12 cellular contexts compared by ENCODE assay signal in the genomic region with DNA sequence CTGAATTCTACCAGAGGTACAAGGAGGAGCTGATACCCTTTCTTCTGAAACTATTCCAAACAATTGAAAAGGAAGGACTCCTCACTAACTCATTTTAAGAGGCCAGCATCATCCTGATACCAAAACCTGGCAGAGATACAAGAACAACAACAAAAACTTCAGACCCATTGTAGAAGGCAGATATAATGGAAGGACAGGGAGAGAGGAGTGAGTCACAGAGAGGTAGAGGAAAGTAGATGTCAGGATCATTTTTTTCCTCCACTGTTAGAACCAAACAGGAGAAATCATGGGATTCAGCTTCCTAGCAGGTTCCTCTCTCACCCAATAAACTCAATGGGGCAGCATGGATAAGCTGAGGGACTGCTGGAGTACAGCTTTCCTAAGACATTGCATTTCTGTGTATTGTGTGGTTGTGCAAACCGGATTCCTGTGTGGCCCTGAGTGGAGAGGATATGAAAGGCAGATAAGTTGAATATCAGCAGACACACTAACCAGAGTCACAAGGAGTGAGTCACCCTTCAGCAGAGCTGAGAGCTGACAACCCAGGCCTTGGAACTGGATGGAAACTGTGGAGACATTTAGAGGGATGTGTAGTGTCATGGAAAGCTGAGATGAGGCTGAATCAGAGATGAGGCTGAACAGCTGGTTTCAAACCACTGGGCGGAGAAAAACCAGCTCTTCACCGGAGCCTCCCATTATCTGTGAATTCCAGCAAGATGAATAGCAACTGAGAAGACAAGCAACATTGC.
A peak's percentile ranks its signal among the peaks of the same experiment; 100 is the strongest.
DNase-seq lines count a peak whose midpoint lies in the region; ATAC-seq and TF ChIP-seq lines count a peak whose summit lies in the region.
"Had no signal": no experiment of that assay in that cellular context is flagged by ENCODE, and none has a peak within 500 bp of the region (broad histone marks: within the 10 kb centered on the region; RNA-seq: fewer than 3 reads in every experiment).

No MANE protein-coding gene starts in this region.

- H3K79me2 ChIP-seq in fibroblast of lung (ENCODE audit: control insufficient read depth, insufficient read depth, low read length) = no peaks in the 10 kb centered on the region

- peak; percentile 31 to 47 for DNase-seq in Caco-2
- peak; percentile 99 for DNase-seq in RPMI7951 (ENCODE audit: low read depth)
- DNase-seq in fibroblast of lung (ENCODE audit: low read depth in 2 of 2) = peak; percentile 97 to 99
- DNase-seq in neural crest cell (ENCODE audit: low read depth, low spot score) = no peak
- DNase-seq in activated CD4-positive, alpha-beta T cell treated with anti-CD3 and anti-CD28 coated beads, Interleukin-2, amount 10 ng/mL, durations not matched to agents 24 days and 14 days = no peak
- DNase-seq in posterior cingulate gyrus = no peak
- DNase-seq in NCI-H510A (lab: John Stamatoyannopoulos, UW) = no peak
- DNase-seq: immature natural killer cell, KG1, SHP77 had no signal

- H3K4me3 Mint-ChIP-seq in Caco-2 (ENCODE audit: unreplicated experiment) (no peak overlapping the region), neural crest cell (no peak overlapping the region)
- no peak overlapping the region for H3K4me3 Mint-ChIP-seq in activated CD4-positive, alpha-beta T cell treated with anti-CD3 and anti-CD28 coated beads, Interleukin-2, amount 10 ng/mL, durations not matched to agents 24 days and 14 days
- H3K4me3 Mint-ChIP-seq: immature natural killer cell had no signal

- BruUV-seq in Caco-2 (replicated peaks; lab: Mats Ljungman, UMichigan) = no TSS peak

- peak overlapping the region; percentile 64 for H3K27ac Mint-ChIP-seq in Caco-2 (ENCODE audit: unreplicated experiment)
- H3K27ac Mint-ChIP-seq in neural crest cell (ENCODE audit: unreplicated experiment) = peak overlapping the region; percentile 14
- H3K27ac Mint-ChIP-seq in activated CD4-positive, alpha-beta T cell treated with anti-CD3 and anti-CD28 coated beads, Interleukin-2, amount 10 ng/mL, durations not matched to agents 24 days and 14 days = no peak overlapping the region
- H3K27ac Mint-ChIP-seq: activated T-helper 2 cell treated with anti-CD3 and anti-CD28 coated beads, Interferon-gamma antibody, Interleukin-2, Interleukin-4, amounts not matched to agents 10 μg/mL and 5 μg/mL and 100 μg/mL, durations not matched to agents 14 hours and 24 hours and 36 hours; immature natural killer cell had no signal

- H2AFZ ChIP-seq in fibroblast of lung (ENCODE audit: low read length) = peak overlapping the region; percentile 38

- no peak overlapping the region for H3K9ac ChIP-seq in fibroblast of lung (ENCODE audit: insufficient read depth, low read length)

- no peak overlapping the region for H3K4me3 ChIP-seq in Caco-2 (ENCODE audit: low read depth, low read length)
- H3K4me3 ChIP-seq in fibroblast of lung (replicated peaks in 1 of 4; ENCODE audit: control extremely low read depth in 1 of 4, insufficient read depth in 1 of 4, low read depth in 3 of 4, low read length in 4 of 4) = no peak overlapping the region

- H4K20me1 ChIP-seq in fibroblast of lung (ENCODE audit: control insufficient read depth, extremely low read depth, insufficient read depth, low read length) = no peaks in the 10 kb centered on the region

- intact Hi-C loops in Caco-2 (cut with micrococcal nuclease; ENCODE audit: unreplicated experiment) (no loop called here), posterior cingulate gyrus (cut with DNase I) (no loop called here)
- intact Hi-C loops in activated CD4-positive, alpha-beta T cell treated with anti-CD3 and anti-CD28 coated beads, Interleukin-2, amount 10 ng/mL, durations not matched to agents 24 days and 14 days (cut with micrococcal nuclease) = no loop called here

- H3K9me3 Mint-ChIP-seq in Caco-2 (ENCODE audit: unreplicated experiment) (no peaks in the 10 kb centered on the region), neural crest cell (peaks cover 7% of the 10 kb centered on the region)
- no peaks in the 10 kb centered on the region for H3K9me3 Mint-ChIP-seq in activated CD4-positive, alpha-beta T cell treated with anti-CD3 and anti-CD28 coated beads, Interleukin-2, amount 10 ng/mL, durations not matched to agents 24 days and 14 days
- H3K9me3 Mint-ChIP-seq: activated T-helper 2 cell treated with anti-CD3 and anti-CD28 coated beads, Interferon-gamma antibody, Interleukin-2, Interleukin-4, amounts not matched to agents 10 μg/mL and 5 μg/mL and 100 μg/mL, durations not matched to agents 14 hours and 24 hours and 36 hours had no signal

- POLR2A ChIA-PET in Caco-2 (lab: Charles Lee) = no interaction called here

- TF ChIP-seq CTCF in Caco-2 (IDR thresholded peaks at IDR 0.05; ENCODE audit: insufficient read depth in 1 of 2, low read depth in 1 of 2, low read length in 1 of 2, severe bottlenecking in 1 of 2, unreplicated experiment in 1 of 2) (no peak), fibroblast of lung (conservative IDR thresholded peaks at IDR 0.05 in 1 of 2, IDR thresholded peaks at IDR 0.05 in 1 of 2; ENCODE audit: low read depth in 1 of 2, low read length in 2 of 2) (no peak), neural crest cell (conservative IDR thresholded peaks at IDR 0.05) (no peak)

- peak overlapping the region; percentile 28 for H3K4me2 ChIP-seq in fibroblast of lung (ENCODE audit: extremely low read depth, insufficient read depth, low read length)

- ATAC-seq in GM19452 (IDR thresholded peaks at IDR 0.05; ENCODE audit: unreplicated experiment) = no peak

- no peaks in the 10 kb centered on the region for H3K27me3 ChIP-seq in Caco-2 (replicated peaks; ENCODE audit: control insufficient read depth, insufficient read depth, low read length)
- no peaks in the 10 kb centered on the region for H3K27me3 ChIP-seq in fibroblast of lung (ENCODE audit: control insufficient read depth, insufficient read depth, low read length)

- H3K36me3 ChIP-seq in Caco-2 (ENCODE audit: control insufficient read depth, insufficient read depth, low read length) = no peaks in the 10 kb centered on the region
- H3K36me3 ChIP-seq in fibroblast of lung (ENCODE audit: control insufficient read depth, insufficient read depth, low read length) = no peaks in the 10 kb centered on the region

- no peaks in the 10 kb centered on the region for H3K36me3 Mint-ChIP-seq in Caco-2 (ENCODE audit: insufficient read depth, unreplicated experiment)
- H3K36me3 Mint-ChIP-seq in neural crest cell (ENCODE audit: low read depth) = peaks cover 5% of the 10 kb centered on the region
- no peaks in the 10 kb centered on the region for H3K36me3 Mint-ChIP-seq in activated CD4-positive, alpha-beta T cell treated with anti-CD3 and anti-CD28 coated beads, Interleukin-2, amount 10 ng/mL, durations not matched to agents 24 days and 14 days (ENCODE audit: low read depth)

- peaks cover 34% of the 10 kb centered on the region for H3K4me1 Mint-ChIP-seq in Caco-2 (ENCODE audit: low read depth, unreplicated experiment)
- no peaks in the 10 kb centered on the region for H3K4me1 Mint-ChIP-seq in neural crest cell
- H3K4me1 Mint-ChIP-seq in activated CD4-positive, alpha-beta T cell treated with anti-CD3 and anti-CD28 coated beads, Interleukin-2, amount 10 ng/mL, durations not matched to agents 24 days and 14 days = no peaks in the 10 kb centered on the region
- H3K4me1 Mint-ChIP-seq: immature natural killer cell had no signal

- peak overlapping the region; percentile 79 for H3K27ac ChIP-seq in fibroblast of lung (ENCODE audit: insufficient read depth, low read length)

- peaks cover 18% of the 10 kb centered on the region; the same call in 1 of the 2 replicates for H3K9me3 ChIP-seq in Caco-2
- no peaks in the 10 kb centered on the region for H3K9me3 ChIP-seq in fibroblast of lung (ENCODE audit: control insufficient read depth, insufficient read depth, low read depth, low read length)

- H3K27me3 Mint-ChIP-seq in Caco-2 (ENCODE audit: insufficient read depth, unreplicated experiment) (no peaks in the 10 kb centered on the region), neural crest cell (ENCODE audit: low read depth) (no peaks in the 10 kb centered on the region)
- H3K27me3 Mint-ChIP-seq in activated CD4-positive, alpha-beta T cell treated with anti-CD3 and anti-CD28 coated beads, Interleukin-2, amount 10 ng/mL, durations not matched to agents 24 days and 14 days = peaks cover 2% of the 10 kb centered on the region

- H3K4me1 ChIP-seq in Caco-2 (peaks cover 36% of the 10 kb centered on the region), fibroblast of lung (ENCODE audit: control insufficient read depth, extremely low read depth, insufficient read depth, low read length) (peaks cover 9% of the 10 kb centered on the region)

- CTCF ChIA-PET in Caco-2 (lab: Charles Lee) = no interaction called here

Comparison
In these comparisons a context has a peak if more than half of its experiments do, and no peak if none do; other contexts are left out.
1. DNase-seq: peak in Caco-2 (2 of 2), RPMI7951 (single experiment) and fibroblast of lung (2 of 2); none in neural crest cell (single experiment), activated CD4-positive, alpha-beta T cell treated with anti-CD3 and anti-CD28 coated beads, Interleukin-2, amount 10 ng/mL, durations not matched to agents 24 days and 14 days (single experiment), posterior cingulate gyrus (0 of 10) and NCI-H510A (single experiment).